1 cellular context compared by ENCODE assay signal in the genomic region with DNA sequence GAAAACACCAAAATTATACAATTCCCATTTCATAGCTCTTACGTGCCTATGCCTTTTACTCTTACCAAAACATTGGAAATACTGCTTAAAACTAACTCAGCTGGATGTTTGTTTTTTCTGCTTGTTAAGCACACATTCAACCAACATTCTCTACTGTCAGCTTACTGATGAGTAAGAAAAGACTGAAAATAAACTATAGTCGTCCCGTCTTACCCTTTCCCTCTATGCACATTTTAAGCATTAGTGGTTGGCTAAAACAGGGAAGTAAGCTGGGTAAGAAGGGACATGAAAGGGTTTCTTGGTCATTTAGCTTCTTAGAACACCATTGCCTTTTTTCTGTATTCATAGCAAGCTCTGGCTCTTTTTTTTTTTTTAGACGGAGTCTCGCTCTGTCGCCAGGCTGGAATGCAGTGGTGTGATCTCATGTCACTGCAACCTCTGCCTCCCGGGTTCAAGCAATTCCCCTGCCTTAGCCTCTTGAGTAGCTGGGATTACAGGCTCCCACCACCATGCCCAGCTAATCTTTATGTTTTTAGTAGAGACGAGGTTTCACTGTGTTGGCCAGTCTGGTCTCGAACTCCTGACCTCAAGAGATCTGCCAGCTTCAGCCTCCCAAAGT.
TF ChIP-seq lines count a peak whose summit lies in the region.

No MANE protein-coding gene starts in this region.

TF ChIP-seq in IMR-90, 13 proteins besides CTCF, POLR2A, EP300 and RAD21 (continued from another document):
- TF ChIP-seq, protein P1, sequence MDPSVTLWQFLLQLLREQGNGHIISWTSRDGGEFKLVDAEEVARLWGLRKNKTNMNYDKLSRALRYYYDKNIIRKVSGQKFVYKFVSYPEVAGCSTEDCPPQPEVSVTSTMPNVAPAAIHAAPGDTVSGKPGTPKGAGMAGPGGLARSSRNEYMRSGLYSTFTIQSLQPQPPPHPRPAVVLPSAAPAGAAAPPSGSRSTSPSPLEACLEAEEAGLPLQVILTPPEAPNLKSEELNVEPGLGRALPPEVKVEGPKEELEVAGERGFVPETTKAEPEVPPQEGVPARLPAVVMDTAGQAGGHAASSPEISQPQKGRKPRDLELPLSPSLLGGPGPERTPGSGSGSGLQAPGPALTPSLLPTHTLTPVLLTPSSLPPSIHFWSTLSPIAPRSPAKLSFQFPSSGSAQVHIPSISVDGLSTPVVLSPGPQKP (IDR thresholded peaks at IDR 0.05; ENCODE audit: borderline replicate concordance, low read depth, low read length), result no peak
- TF ChIP-seq NFE2L2 (IDR thresholded peaks at IDR 0.05; ENCODE audit: low read depth, low read length), result no peak
TF ChIP-seq in IMR-90: peak in this region for 0.
